Comparison of ENCODE assay signal across 26 cellular contexts in the genomic region with DNA sequence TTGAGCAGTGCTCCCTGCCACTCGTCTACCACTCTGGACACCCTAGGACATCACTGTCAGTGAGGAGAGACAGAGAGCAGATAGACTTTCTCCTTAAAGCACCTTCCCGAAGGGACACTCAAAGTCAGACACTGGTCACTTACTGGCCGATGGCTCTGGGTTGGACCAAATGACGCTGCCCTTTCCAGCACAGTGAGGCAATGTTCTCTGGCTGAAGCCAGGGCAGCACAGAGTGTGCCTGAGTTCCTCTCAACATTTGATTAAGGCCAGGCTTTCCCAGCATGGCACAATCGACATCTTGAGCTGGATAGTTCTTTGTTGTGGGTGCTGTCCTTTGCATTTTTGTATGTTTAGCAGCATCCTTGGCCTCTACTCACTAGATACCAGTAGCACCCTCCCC.
"Had no signal": no experiment of that assay in that cellular context is flagged by ENCODE, and none has a peak within 500 bp of the region (broad histone marks: within the 10 kb centered on the region; RNA-seq: fewer than 3 reads in every experiment).

No MANE protein-coding gene starts in this region.

- H3K4me3 Mint-ChIP-seq: activated T-cell treated with anti-CD3 and anti-CD28 coated beads, Interleukin-2, amount 50 U/mL, for 24 hours; activated T-helper 17 cell treated with anti-CD3 and anti-CD28 coated beads, Interleukin-2, amount 50 U/mL, for 72 hours; central memory CD8-positive, alpha-beta T cell; effector memory CD8-positive, alpha-beta T cell; natural killer cell; stimulated activated effector memory CD8-positive, alpha-beta T cell treated with anti-CD3 and anti-CD28 coated beads, Interleukin-12 subunit alpha, Interleukin-12 subunit beta, amount 100 ng/mL, for 72 hours; WTC11 had no signal

- H3K27me3 ChIP-seq: adrenal gland, dorsolateral prefrontal cortex, esophagus squamous epithelium, ovary, right lobe of liver, stomach, uterus had no signal

- H3K36me3 ChIP-seq: adrenal gland, esophagus squamous epithelium, ovary, right lobe of liver, stomach, uterus had no signal

- H3K27ac Mint-ChIP-seq: activated T-cell treated with anti-CD3 and anti-CD28 coated beads, Interleukin-2, amount 50 U/mL, for 24 hours; activated T-helper 17 cell treated with anti-CD3 and anti-CD28 coated beads, Interleukin-2, amount 50 U/mL, for 72 hours; natural killer cell; stimulated activated effector memory CD8-positive, alpha-beta T cell treated with anti-CD3 and anti-CD28 coated beads, Interleukin-12 subunit alpha, Interleukin-12 subunit beta, amount 100 ng/mL, for 72 hours had no signal

- H3K36me3 Mint-ChIP-seq: activated naive CD4-positive, alpha-beta T cell treated with anti-CD3 and anti-CD28 coated beads, Interleukin-2, amount 50 U/mL, for 72 hours; natural killer cell; stimulated activated effector memory CD8-positive, alpha-beta T cell treated with anti-CD3 and anti-CD28 coated beads, Interleukin-12 subunit alpha, Interleukin-12 subunit beta, amount 100 ng/mL, for 72 hours had no signal

- H3K9me3 ChIP-seq: adrenal gland, esophagus squamous epithelium, ovary, right lobe of liver, stomach, uterus had no signal

- FAIRE-seq: astrocyte, colon, keratinocyte, small intestine had no signal

- H3K27ac ChIP-seq: adrenal gland, ovary had no signal

- H3K9me3 Mint-ChIP-seq: activated naive CD4-positive, alpha-beta T cell treated with anti-CD3 and anti-CD28 coated beads, Interleukin-2, amount 50 U/mL, for 72 hours; activated T-helper 17 cell treated with anti-CD3 and anti-CD28 coated beads, Interleukin-2, amount 50 U/mL, for 72 hours; central memory CD8-positive, alpha-beta T cell; effector memory CD8-positive, alpha-beta T cell; natural killer cell; stimulated activated effector memory CD8-positive, alpha-beta T cell treated with anti-CD3 and anti-CD28 coated beads, Interleukin-12 subunit alpha, Interleukin-12 subunit beta, amount 100 ng/mL, for 72 hours had no signal

- H3K4me3 ChIP-seq: adrenal gland, dorsolateral prefrontal cortex, esophagus squamous epithelium, ovary, right lobe of liver, stomach, uterus had no signal

- ATAC-seq: activated naive CD4-positive, alpha-beta T cell treated with anti-CD3 and anti-CD28 coated beads, Interleukin-2, amount 50 U/mL, for 72 hours; activated T-helper 17 cell treated with anti-CD3 and anti-CD28 coated beads, Interleukin-2, amount 50 U/mL, for 72 hours; effector memory CD8-positive, alpha-beta T cell; natural killer cell; right lobe of liver; stimulated activated effector memory CD8-positive, alpha-beta T cell treated with anti-CD3 and anti-CD28 coated beads, Interleukin-12 subunit alpha, Interleukin-12 subunit beta, amount 100 ng/mL, for 72 hours; WTC11 had no signal

- H3K4me1 ChIP-seq: adrenal gland had no signal

- DNase-seq: activated CD4-positive, alpha-beta T cell treated with anti-CD3 and anti-CD28 coated beads, Interleukin-2, amount 50 U/mL, for 4 hours; activated CD8-positive, alpha-beta memory T cell treated with anti-CD3 and anti-CD28 coated beads for 24 hours; activated CD8-positive, alpha-beta memory T cell treated with anti-CD3 and anti-CD28 coated beads, Interleukin-2, amount 50 U/mL, for 4 hours; activated T-cell treated with anti-CD3 and anti-CD28 coated beads, Interleukin-2, amount 50 U/mL, for 24 hours; adrenal gland; dorsolateral prefrontal cortex; effector memory CD8-positive, alpha-beta T cell; esophagus squamous epithelium; natural killer cell; ovary; right lobe of liver; small intestine; stimulated activated CD4-positive, alpha-beta T cell treated with anti-CD3 and anti-CD28 coated beads, Interleukin-2, amount 100 ng/mL, for 24 hours; stomach; T-helper 1 cell; T1000; trophoblast cell; uterus had no signal

- H3K27me3 Mint-ChIP-seq: activated T-cell treated with anti-CD3 and anti-CD28 coated beads, Interleukin-2, amount 50 U/mL, for 24 hours; activated T-helper 17 cell treated with anti-CD3 and anti-CD28 coated beads, Interleukin-2, amount 50 U/mL, for 72 hours; central memory CD8-positive, alpha-beta T cell had no signal
